In genomic region chr4:156053174-156053573, GRCh38 we compare ENCODE assay signal across 18 cellular contexts.
"Had no signal": no experiment of that assay in that cellular context is flagged by ENCODE, and none has a peak within 500 bp of the region (broad histone marks: within the 10 kb centered on the region; RNA-seq: fewer than 3 reads in every experiment).

No MANE protein-coding gene starts in this region.

- H3K4me1 ChIP-seq: colonic mucosa, gastrocnemius medialis, neural progenitor cell, tibial artery, upper lobe of left lung, uterus had no signal

- H3K27me3 Mint-ChIP-seq: natural killer cell treated with Interleukin-12 subunit alpha and Interleukin-12 subunit beta and Interleukin-15 and Interleukin-18, amount 100 ng/mL, for 72 hours; stimulated activated memory B cell treated with anti-CD40 and anti-IgM and Interleukin-4, amounts not matched to agents 10 μg/mL and 1 μg/mL and 100 μg/mL, for 72 hours; stimulated activated naive CD8-positive, alpha-beta T cell treated with anti-CD3 and anti-CD28 coated beads, Interleukin-15, Interleukin-2, amounts not matched to agents 100 ng/mL and 50 ng/mL, for 24 hours had no signal

- H3K4me3 Mint-ChIP-seq: natural killer cell treated with Interleukin-12 subunit alpha and Interleukin-12 subunit beta and Interleukin-15 and Interleukin-18, amount 100 ng/mL, for 72 hours; neural progenitor cell; stimulated activated memory B cell treated with anti-CD40 and anti-IgM and Interleukin-4, amounts not matched to agents 10 μg/mL and 1 μg/mL and 100 μg/mL, for 72 hours; stimulated activated naive CD8-positive, alpha-beta T cell treated with anti-CD3 and anti-CD28 coated beads, Interleukin-15, Interleukin-2, amounts not matched to agents 100 ng/mL and 50 ng/mL, for 24 hours had no signal

- H3K4me1 Mint-ChIP-seq: stimulated activated memory B cell treated with anti-CD40 and anti-IgM and Interleukin-4, amounts not matched to agents 10 μg/mL and 1 μg/mL and 100 μg/mL, for 72 hours had no signal

- DNase-seq: colonic mucosa; dermis blood vessel endothelial cell; gastrocnemius medialis; glutamatergic neuron; midbrain; nucleus accumbens; ovary; right cardiac atrium; stimulated activated CD4-positive, alpha-beta T cell treated with anti-CD3 and anti-CD28 coated beads, Interleukin-4, amount 100 ng/mL, for 1 hour; stimulated activated CD8-positive, alpha-beta memory T cell treated with anti-CD3 and anti-CD28 coated beads, Interleukin-4, amount 100 ng/mL, for 48 hours; tibial artery; upper lobe of left lung; uterus had no signal

- H3K9me3 Mint-ChIP-seq: natural killer cell treated with Interleukin-12 subunit alpha and Interleukin-12 subunit beta and Interleukin-15 and Interleukin-18, amount 100 ng/mL, for 72 hours; stimulated activated memory B cell treated with anti-CD40 and anti-IgM and Interleukin-4, amounts not matched to agents 10 μg/mL and 1 μg/mL and 100 μg/mL, for 72 hours had no signal

- H3K27ac ChIP-seq: colonic mucosa, gastrocnemius medialis, neural progenitor cell, ovary, tibial artery, upper lobe of left lung, uterus had no signal

- ATAC-seq: gastrocnemius medialis; natural killer cell treated with Interleukin-12 subunit alpha and Interleukin-12 subunit beta and Interleukin-15 and Interleukin-18, amount 100 ng/mL, for 72 hours; right cardiac atrium; stimulated activated memory B cell treated with anti-CD40 and anti-IgM and Interleukin-4, amounts not matched to agents 10 μg/mL and 1 μg/mL and 100 μg/mL, for 72 hours had no signal

- H3K9me3 ChIP-seq: colonic mucosa, gastrocnemius medialis, ovary, tibial artery, upper lobe of left lung, uterus had no signal

- H3K27ac Mint-ChIP-seq: natural killer cell treated with Interleukin-12 subunit alpha and Interleukin-12 subunit beta and Interleukin-15 and Interleukin-18, amount 100 ng/mL, for 72 hours; neural progenitor cell; stimulated activated memory B cell treated with anti-CD40 and anti-IgM and Interleukin-4, amounts not matched to agents 10 μg/mL and 1 μg/mL and 100 μg/mL, for 72 hours; stimulated activated naive CD8-positive, alpha-beta T cell treated with anti-CD3 and anti-CD28 coated beads, Interleukin-15, Interleukin-2, amounts not matched to agents 100 ng/mL and 50 ng/mL, for 24 hours had no signal

- H3K36me3 ChIP-seq: colonic mucosa, gastrocnemius medialis, neural progenitor cell, ovary, tibial artery, upper lobe of left lung, uterus had no signal

- H3K4me3 ChIP-seq: colonic mucosa, gastrocnemius medialis, neural progenitor cell, ovary, smooth muscle cell, tibial artery, upper lobe of left lung, uterus had no signal

- H3K36me3 Mint-ChIP-seq: natural killer cell treated with Interleukin-12 subunit alpha and Interleukin-12 subunit beta and Interleukin-15 and Interleukin-18, amount 100 ng/mL, for 72 hours; neural progenitor cell; stimulated activated memory B cell treated with anti-CD40 and anti-IgM and Interleukin-4, amounts not matched to agents 10 μg/mL and 1 μg/mL and 100 μg/mL, for 72 hours had no signal

- H3K27me3 ChIP-seq: colonic mucosa, gastrocnemius medialis, neural progenitor cell, ovary, tibial artery, upper lobe of left lung, uterus had no signal
